8 cellular contexts compared by ENCODE assay signal in the genomic region with DNA sequence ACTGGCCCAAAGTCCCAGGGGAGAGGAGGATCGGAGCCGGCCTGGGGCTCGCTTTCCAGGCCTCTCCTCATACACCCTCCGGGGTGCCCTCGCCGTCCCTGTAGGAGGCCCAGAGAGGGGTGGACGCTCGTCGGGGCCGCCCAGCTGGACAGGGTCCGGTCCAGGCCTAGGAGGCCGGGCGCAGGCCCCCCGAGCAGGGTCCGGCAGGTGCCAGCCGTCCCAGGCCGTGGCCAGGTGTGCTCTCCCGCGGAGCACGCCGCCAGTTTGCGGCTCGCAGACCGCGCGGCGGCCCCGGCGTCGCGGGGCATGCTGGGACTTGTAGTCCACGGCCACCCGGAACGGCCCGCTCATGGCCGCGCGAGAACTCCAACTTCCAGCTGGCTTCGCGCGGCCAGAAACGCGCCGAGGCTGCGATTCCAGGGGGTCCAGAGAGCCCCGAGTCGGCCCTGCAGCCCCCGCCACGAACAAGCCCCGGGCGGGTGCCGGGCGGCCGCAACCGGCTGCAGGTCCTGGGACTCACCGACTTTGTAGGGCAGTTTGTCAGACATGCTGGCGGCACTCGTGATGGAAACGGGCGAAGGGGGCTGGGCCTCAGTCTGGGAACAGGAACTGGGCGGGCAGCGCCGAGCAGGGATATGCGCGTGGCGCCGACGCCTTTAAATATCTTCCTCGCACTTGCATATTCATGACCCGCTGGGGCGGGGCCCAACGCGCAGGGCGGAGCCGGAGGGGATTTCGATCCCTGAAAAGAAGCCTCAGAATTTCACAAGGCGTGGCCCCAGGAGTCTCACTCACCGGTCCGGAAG. TPM values are rescaled to one million over a fixed set of nuclear protein-coding genes. Genes with fewer than 3 reads are reported as not detected.
DNase-seq lines count a peak whose midpoint lies in the region; ATAC-seq and TF ChIP-seq lines count a peak whose summit lies in the region.

AHCY (minus strand) TSS at position 633 of the 806 bp plus-strand sequence; CDS start at position 548, 85 bp downstream.

- no peaks in the 10 kb centered on the region for H3K27me3 Mint-ChIP-seq in type B pancreatic cell

- H3K4me1 ChIP-seq in adipocyte (ENCODE audit: control insufficient read depth, insufficient read depth, low read length) = peaks cover 22% of the 10 kb centered on the region

- H3K4me3 ChIP-seq in GM12865 (ENCODE audit: low read depth, low read length) (peak within 1 kb of the TSS; percentile 96), adipocyte (ENCODE audit: low read length) (peak within 1 kb of the TSS; percentile 85)

- intact Hi-C loops in cardiac septum (cut with DNase I) = loop anchor here (2.0 to 5.0 kb wide), 2 partner anchors 36 to 60 kb away; partner anchors contain the start of gene ITCH

- H3K4me3 Mint-ChIP-seq in type B pancreatic cell = peak within 1 kb of the TSS; percentile 94

- peaks cover 4% of the 10 kb centered on the region for H3K36me3 Mint-ChIP-seq in type B pancreatic cell

- peak; percentile 97 for DNase-seq in GM12865 (ENCODE audit: low read depth)
- DNase-seq in NCI-H1417 treated with DMSO at 0.1 percent for 48 hours (lab: John Stamatoyannopoulos, UW) = peak; percentile 91
- DNase-seq in SW480 (ENCODE audit: low spot score) = peak; percentile 99
- peak; percentile 99 for DNase-seq in adipocyte (ENCODE audit: low read depth)
- DNase-seq in cardiac septum (ENCODE audit: low spot score) = peak; percentile 98
- peak; percentile 94 for DNase-seq in pons (ENCODE audit: low spot score)
- peak; percentile 99 for DNase-seq in type B pancreatic cell (ENCODE audit: extremely low spot score, unreplicated experiment)

- no peaks in the 10 kb centered on the region for H3K27me3 ChIP-seq in adipocyte (replicated peaks; ENCODE audit: control insufficient read depth, insufficient read depth, low read length)

- H3K27ac Mint-ChIP-seq in type B pancreatic cell = peak within 1 kb of the TSS; percentile 97

- peak within 1 kb of the TSS; percentile 88 for H3K9ac ChIP-seq in adipocyte (ENCODE audit: low read length)

- TF ChIP-seq CTCF in GM12865 (IDR thresholded peaks at IDR 0.05; ENCODE audit: insufficient read depth, low read depth, low read length, missing control alignments) (no peak), type B pancreatic cell (conservative IDR thresholded peaks at IDR 0.05) (peak; percentile 41)

- H3K36me3 ChIP-seq in adipocyte (ENCODE audit: control insufficient read depth, insufficient read depth, low read length, severe bottlenecking) = no peaks in the 10 kb centered on the region

- H3K9me3 ChIP-seq in adipocyte (ENCODE audit: control insufficient read depth, low read length) = no peaks in the 10 kb centered on the region

- H3K9me3 Mint-ChIP-seq in type B pancreatic cell = no peaks in the 10 kb centered on the region

- ATAC-seq in HG02763 (IDR thresholded peaks at IDR 0.05; ENCODE audit: unreplicated experiment) = peak; percentile 90

- H3K4me1 Mint-ChIP-seq in type B pancreatic cell (ENCODE audit: unreplicated experiment) = peaks cover 14% of the 10 kb centered on the region

RNA-seq across cellular contexts. Expression of gene AHCY, which starts in this region (rescaled TPM):
- total RNA-seq in cardiac septum (45.7 TPM), type B pancreatic cell (ENCODE audit: low replicate concordance) (242 and 342 TPM in 2 replicates)

Comparison
In these comparisons a context has a peak if more than half of its experiments do, and no peak if none do; other contexts are left out.
1. Peak in every context shown above with its lines: DNase-seq, ATAC-seq and H3K4me3 ChIP-seq.